Comparison of ENCODE assay signal across 17 cellular contexts in the genomic region with DNA sequence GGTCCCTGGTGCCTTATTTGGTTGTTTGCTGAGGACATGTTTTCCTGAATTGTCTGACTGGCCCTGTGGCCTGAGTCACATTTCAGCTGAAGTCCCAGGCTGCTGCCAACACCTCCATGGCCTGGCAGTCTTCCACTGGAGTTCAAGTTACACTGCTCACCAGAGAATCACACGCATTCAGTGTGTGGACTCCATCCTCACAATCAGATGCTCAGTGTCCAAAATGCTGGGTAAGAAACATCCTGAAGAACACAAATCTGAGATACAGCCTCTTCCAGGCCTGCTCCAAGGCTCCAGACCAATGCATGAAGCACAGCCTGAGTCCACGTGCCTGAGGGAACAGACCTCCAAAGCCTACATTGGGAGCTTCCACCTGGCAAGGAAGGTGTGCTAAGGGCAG. TPM values are rescaled to one million over a fixed set of nuclear protein-coding genes. Genes with fewer than 3 reads are reported as not detected.
DNase-seq lines count a peak whose midpoint lies in the region; ATAC-seq and TF ChIP-seq lines count a peak whose summit lies in the region.
"Had no signal": no experiment of that assay in that cellular context is flagged by ENCODE, and none has a peak within 500 bp of the region (broad histone marks: within the 10 kb centered on the region; RNA-seq: fewer than 3 reads in every experiment).

No MANE protein-coding gene starts in this region.

- H3K4me3 ChIP-seq in ACC112 (ENCODE audit: low read depth, low read length), result no peak overlapping the region
- H3K4me3 ChIP-seq in adrenal gland, result no peak overlapping the region
- H3K4me3 ChIP-seq in left lung, result no peak overlapping the region
- H3K4me3 ChIP-seq: ascending aorta, K562, stomach had no signal

- H3K4me3 Mint-ChIP-seq in endothelial cell (ENCODE audit: unreplicated experiment), result no peak overlapping the region
- H3K4me3 Mint-ChIP-seq: activated T-cell treated with anti-CD3 and anti-CD28 coated beads, Interleukin-2, amount 50 U/mL, for 4 hours; CD4-positive, CD25-positive, alpha-beta regulatory T cell had no signal

- H3K4me1 ChIP-seq in ACC112 (ENCODE audit: control insufficient read depth, insufficient read depth, low read length, unreplicated experiment) (peaks cover 3% of the 10 kb centered on the region), adrenal gland (replicated peaks in 1 of 2) (no peaks in the 10 kb centered on the region), left lung (peaks cover 0 to 16% of the 10 kb centered on the region in 2 donors)
- H3K4me1 ChIP-seq: ascending aorta, stomach had no signal

- ATAC-seq in left lung (peak; percentile 20), HG03520 (IDR thresholded peaks at IDR 0.05; ENCODE audit: unreplicated experiment) (no peak)
- ATAC-seq: K562 had no signal

- WGBS in adrenal gland, 4 donors, result 43 to 75% (median 65%) methylated on average over 1 to 2 of the region's 2 CpGs

- peaks cover 10% of the 10 kb centered on the region for H3K4me1 Mint-ChIP-seq in endothelial cell (ENCODE audit: unreplicated experiment)

- H3K27ac ChIP-seq in ACC112 (ENCODE audit: low read depth, low read length), result peak overlapping the region; percentile 70
- H3K27ac ChIP-seq in adrenal gland, result peak overlapping the region in 2 of 5 donors; percentile 21 to 73
- peak overlapping the region; percentile 31 to 70 for H3K27ac ChIP-seq in left lung
- H3K27ac ChIP-seq: stomach had no signal

- intact Hi-C loops in adrenal gland (cut with DNase I) (no loop called here), left lung (cut with DNase I) (no loop called here)

- no peak overlapping the region for H3K27ac Mint-ChIP-seq in endothelial cell (ENCODE audit: unreplicated experiment)
- H3K27ac Mint-ChIP-seq: CD4-positive, CD25-positive, alpha-beta regulatory T cell had no signal

- no peaks in the 10 kb centered on the region for H3K9me3 ChIP-seq in adrenal gland (replicated peaks in 1 of 3)
- H3K9me3 ChIP-seq in left lung, result no peaks in the 10 kb centered on the region
- H3K9me3 ChIP-seq: ascending aorta, stomach had no signal

- TF ChIP-seq POLR2A in adrenal gland (IDR thresholded peaks at IDR 0.05), result no peak

- peaks cover 13% of the 10 kb centered on the region for H3K9me3 Mint-ChIP-seq in endothelial cell (ENCODE audit: unreplicated experiment)

- DNase-seq in Daoy (ENCODE audit: low read depth) (peak; percentile 64), adrenal gland (peak; percentile 53 to 80 (median 73)), left lung (no peak), hippocampal formation (lab: John Stamatoyannopoulos, UW) (no peak), DMS53 treated with DMSO at 0.1 percent for 48 hours (lab: John Stamatoyannopoulos, UW; ENCODE audit: unreplicated experiment) (no peak), endothelial cell (ENCODE audit: low spot score) (no peak)
- DNase-seq: activated T-cell treated with anti-CD3 and anti-CD28 coated beads, Interleukin-2, amount 50 U/mL, for 4 hours; CD4-positive, CD25-positive, alpha-beta regulatory T cell; glutamatergic neuron; NCI-H187 had no signal

- no peaks in the 10 kb centered on the region for H3K79me2 ChIP-seq in ACC112 (ENCODE audit: control insufficient read depth, insufficient read depth, low read length, unreplicated experiment)

- H2AFZ ChIP-seq in ACC112 (ENCODE audit: low read length, unreplicated experiment), result no peak overlapping the region

- H3K27me3 Mint-ChIP-seq in endothelial cell (ENCODE audit: unreplicated experiment), result peaks cover 14% of the 10 kb centered on the region

- no peak for TF ChIP-seq CTCF in adrenal gland (IDR thresholded peaks at IDR 0.05)
- TF ChIP-seq CTCF in left lung (IDR thresholded peaks at IDR 0.05), result no peak
- no peak for TF ChIP-seq CTCF in endothelial cell (IDR thresholded peaks at IDR 0.05; ENCODE audit: unreplicated experiment)

- H3K36me3 ChIP-seq in ACC112 (ENCODE audit: insufficient read depth, low read length) (no peaks in the 10 kb centered on the region), adrenal gland (replicated peaks in 1 of 2) (no peaks in the 10 kb centered on the region), left lung (no peaks in the 10 kb centered on the region)
- H3K36me3 ChIP-seq: ascending aorta, stomach had no signal

- H3K36me3 Mint-ChIP-seq in endothelial cell (ENCODE audit: low read depth, unreplicated experiment), result peaks cover 13% of the 10 kb centered on the region

- H3K27me3 ChIP-seq in ACC112 (ENCODE audit: insufficient read depth, low read length), result no peaks in the 10 kb centered on the region
- no peaks in the 10 kb centered on the region for H3K27me3 ChIP-seq in adrenal gland
- H3K27me3 ChIP-seq in left lung, result peaks cover 0 to 16% of the 10 kb centered on the region in 2 donors
- H3K27me3 ChIP-seq: ascending aorta had no signal

RNA-seq across cellular contexts. Expression of gene CD300LB, which starts 19.2 kb away (rescaled TPM):
- not detected in 2 replicates for total RNA-seq in Daoy (2014; rRNA removed; shearing (Covaris generic))
- total RNA-seq in adrenal gland, result under 1 TPM in 7 of 8 donors, not detected in 1; 0.18 to 0.95 (median 0.28) TPM
- polyA plus RNA-seq in adrenal gland, result under 1 TPM; 0.24 to 0.40 (median 0.30) TPM
- 1 to 10 TPM in 1 of 2 donors, under 1 TPM in 1; 0.58 to 1.6 TPM for total RNA-seq in left lung
- not detected for total RNA-seq in endothelial cell (ENCODE audit: unreplicated experiment)
- total RNA-seq: activated T-cell treated with anti-CD3 and anti-CD28 coated beads, Interleukin-2, amount 50 U/mL, for 4 hours; ascending aorta; CD4-positive, CD25-positive, alpha-beta regulatory T cell; K562; kidney epithelial cell; stomach had no signal
- polyA plus RNA-seq: CD4-positive, CD25-positive, alpha-beta regulatory T cell; K562 had no signal

RNA-seq across cellular contexts. Expression of gene CD300C, which starts 33.9 kb away (rescaled TPM):
- total RNA-seq in Daoy (2014; rRNA removed; shearing (Covaris generic)), result 1.2 TPM in 1 of 2 replicates, not detected in the other
- total RNA-seq in adrenal gland, result 1 to 10 TPM in 7 of 8 donors, not detected in 1; 2.1 to 4.5 (median 2.6) TPM
- polyA plus RNA-seq in adrenal gland, result 1 to 10 TPM in 2 of 3 donors, under 1 TPM in 1; 0.64 to 1.2 (median 1.0) TPM
- total RNA-seq in left lung, result 10 to 100 TPM in 1 of 2 donors, 1 to 10 TPM in 1; 6.6 to 11.0 TPM
- total RNA-seq in endothelial cell (ENCODE audit: unreplicated experiment), result not detected
- total RNA-seq: activated T-cell treated with anti-CD3 and anti-CD28 coated beads, Interleukin-2, amount 50 U/mL, for 4 hours; ascending aorta; CD4-positive, CD25-positive, alpha-beta regulatory T cell; K562; kidney epithelial cell had no signal

RNA-seq across cellular contexts. Expression of gene CD300A, which starts 45.6 kb away (rescaled TPM):
- not detected in 2 replicates for total RNA-seq in Daoy (2014; rRNA removed; shearing (Covaris generic))
- total RNA-seq in adrenal gland, result 10 to 100 TPM in 6 of 8 donors, 1 to 10 TPM in 2; 6.0 to 26.6 (median 15.9) TPM
- 10 to 100 TPM in 1 of 3 donors, 1 to 10 TPM in 2; 7.3 to 11.7 (median 8.5) TPM for polyA plus RNA-seq in adrenal gland
- total RNA-seq in left lung, result 10 to 100 TPM in 1 of 2 donors, 1 to 10 TPM in 1; 9.1 to 35.5 TPM
- total RNA-seq in endothelial cell (ENCODE audit: unreplicated experiment), result not detected
- total RNA-seq: kidney epithelial cell had no signal

RNA-seq across cellular contexts. Expression of gene CD300H, which starts 55.3 kb away (rescaled TPM):
- total RNA-seq in Daoy (2014; rRNA removed; shearing (Covaris generic)), result not detected in 2 replicates
- total RNA-seq in adrenal gland (not detected), left lung (under 1 TPM in 1 of 2 donors, not detected in 1; 0.76 TPM), endothelial cell (ENCODE audit: unreplicated experiment) (not detected)
- polyA plus RNA-seq in adrenal gland, result not detected
- total RNA-seq: activated T-cell treated with anti-CD3 and anti-CD28 coated beads, Interleukin-2, amount 50 U/mL, for 4 hours; ascending aorta; CD4-positive, CD25-positive, alpha-beta regulatory T cell; K562; kidney epithelial cell; sciatic nerve; stomach had no signal
- polyA plus RNA-seq: K562, stomach had no signal

Comparison
In these comparisons a context has a peak if more than half of its experiments do, and no peak if none do; other contexts are left out.
1. DNase-seq: peak in Daoy (single experiment) and adrenal gland (7 of 7); none in left lung (0 of 2), hippocampal formation (0 of 2), DMS53 treated with DMSO at 0.1 percent for 48 hours (single experiment) and endothelial cell (single experiment).